Comparison of ENCODE assay signal across 28 cellular contexts in the genomic region with DNA sequence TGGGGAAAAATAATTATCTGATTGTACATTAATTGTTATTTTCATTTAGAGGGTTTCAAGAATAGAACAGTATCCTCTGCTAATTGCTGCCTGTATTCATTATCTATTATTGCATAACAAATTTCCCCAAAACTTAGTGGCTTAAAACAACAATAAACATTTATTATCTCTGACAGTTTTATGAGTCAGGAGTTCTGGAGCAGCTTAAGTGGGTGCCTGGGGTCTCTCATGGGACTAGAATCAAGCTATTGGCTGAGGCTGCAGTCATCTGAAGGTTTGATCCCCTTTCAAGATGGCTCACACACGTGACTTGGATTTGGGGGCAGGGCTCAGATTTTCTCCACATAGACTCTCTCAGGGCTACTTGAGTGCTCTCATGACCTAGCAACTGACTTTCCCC.
A peak's percentile ranks its signal among the peaks of the same experiment; 100 is the strongest.
DNase-seq lines count a peak whose midpoint lies in the region; ATAC-seq and TF ChIP-seq lines count a peak whose summit lies in the region.
"Had no signal": no experiment of that assay in that cellular context is flagged by ENCODE, and none has a peak within 500 bp of the region (broad histone marks: within the 10 kb centered on the region; RNA-seq: fewer than 3 reads in every experiment).

No MANE protein-coding gene starts in this region.

- intact Hi-C loops in left ventricle myocardium superior (cut with micrococcal nuclease), result no loop called here
- intact Hi-C loops in lower lobe of right lung (cut with DNase I), result no loop called here

- no peak overlapping the region for H3K4me3 ChIP-seq in right atrium auricular region
- no peak overlapping the region for H3K4me3 ChIP-seq in fibroblast of the aortic adventitia (ENCODE audit: low read depth, low read length)
- H3K4me3 ChIP-seq in lower lobe of right lung, result no peak overlapping the region
- H3K4me3 ChIP-seq in SJCRH30, result no peak overlapping the region
- H3K4me3 ChIP-seq: neural progenitor cell, pancreas, PC-9, suprapubic skin had no signal

- DNase-seq in left ventricle myocardium superior (no peak), right atrium auricular region (ENCODE audit: low spot score) (no peak), NCI-H82 (lab: John Stamatoyannopoulos, UW) (peak; percentile 68), fibroblast of the aortic adventitia (ENCODE audit: low read depth) (peak; percentile 28), lower lobe of right lung (no peak), SJCRH30 (no peak)
- DNase-seq: activated CD4-positive, alpha-beta T cell treated with anti-CD3 and anti-CD28 coated beads for 4 hours; CD8-positive, alpha-beta memory T cell; DMS53; HCEC 1CT; immature natural killer cell; Kasumi-1; left colon; NCI-H1694; NCI-H2171 treated with DMSO at 0.1 percent for 48 hours; NCI-H510A treated with DMSO at 0.1 percent for 48 hours; pancreas; PC-9; retina; stimulated activated CD4-positive, alpha-beta T cell treated with anti-CD3 and anti-CD28 coated beads, Interleukin-1b, Interleukin-23, amount 100 ng/mL, for 48 hours; stimulated activated naive CD4-positive, alpha-beta T cell treated with Interleukin-2 at 50 U/mL for 16 hours; T1000; WERI-Rb-1 had no signal

- H3K9me3 ChIP-seq in right atrium auricular region (no peaks in the 10 kb centered on the region), lower lobe of right lung (no peaks in the 10 kb centered on the region), SJCRH30 (replicated peaks) (no peaks in the 10 kb centered on the region)
- H3K9me3 ChIP-seq: pancreas, suprapubic skin had no signal

- H3K27me3 ChIP-seq in right atrium auricular region (no peaks in the 10 kb centered on the region), lower lobe of right lung (ENCODE audit: low read depth) (no peaks in the 10 kb centered on the region), SJCRH30 (no peaks in the 10 kb centered on the region)
- H3K27me3 ChIP-seq: neural progenitor cell, pancreas, suprapubic skin had no signal

- TF ChIP-seq CTCF in right atrium auricular region (IDR thresholded peaks at IDR 0.05), result no peak
- TF ChIP-seq CTCF in fibroblast of the aortic adventitia (IDR thresholded peaks at IDR 0.05; ENCODE audit: insufficient read depth, low read length), result no peak
- no peak for TF ChIP-seq CTCF in lower lobe of right lung (IDR thresholded peaks at IDR 0.05)

- H3K4me1 ChIP-seq in right atrium auricular region (no peaks in the 10 kb centered on the region), lower lobe of right lung (no peaks in the 10 kb centered on the region), SJCRH30 (no peaks in the 10 kb centered on the region)
- H3K4me1 ChIP-seq: neural progenitor cell had no signal

- no peak overlapping the region for H3K27ac ChIP-seq in right atrium auricular region
- H3K27ac ChIP-seq in lower lobe of right lung, result no peak overlapping the region
- H3K27ac ChIP-seq in SJCRH30, result no peak overlapping the region
- H3K27ac ChIP-seq: neural progenitor cell, pancreas, PC-9, suprapubic skin, WERI-Rb-1 had no signal

- ATAC-seq in left ventricle myocardium superior, result peak; percentile 66
- no peak for ATAC-seq in HG02588 (IDR thresholded peaks at IDR 0.05; ENCODE audit: unreplicated experiment)
- no peak for ATAC-seq in lower lobe of right lung
- ATAC-seq: activated naive CD4-positive, alpha-beta T cell treated with anti-CD3 and anti-CD28 coated beads, Interleukin-2, amount 50 U/mL, for 72 hours; HepG2; left colon; pancreas had no signal

- H3K36me3 ChIP-seq in right atrium auricular region (no peaks in the 10 kb centered on the region), lower lobe of right lung (no peaks in the 10 kb centered on the region), SJCRH30 (no peaks in the 10 kb centered on the region)
- H3K36me3 ChIP-seq: neural progenitor cell, pancreas, suprapubic skin, WERI-Rb-1 had no signal

Comparison
In these comparisons a context has a peak if more than half of its experiments do, and no peak if none do; other contexts are left out.
1. DNase-seq: peak in NCI-H82 (single experiment) and fibroblast of the aortic adventitia (single experiment); none in left ventricle myocardium superior (single experiment), right atrium auricular region (single experiment), lower lobe of right lung (single experiment) and SJCRH30 (0 of 2).